In genomic region chr3:105860649-105861048, GRCh38 we compare ENCODE assay signal across 15 cellular contexts.
"Had no signal": no experiment of that assay in that cellular context is flagged by ENCODE, and none has a peak within 500 bp of the region (broad histone marks: within the 10 kb centered on the region; RNA-seq: fewer than 3 reads in every experiment).

No MANE protein-coding gene starts in this region.

- H3K27me3 ChIP-seq: colonic mucosa, testis had no signal

- H3K4me1 ChIP-seq: colonic mucosa, testis had no signal

- ATAC-seq: activated T-cell treated with anti-CD3 and anti-CD28 coated beads, Interleukin-2, amount 50 U/mL, for 4 hours; natural killer cell treated with Interleukin-12 subunit alpha and Interleukin-12 subunit beta and Interleukin-15 and Interleukin-18, amount 100 ng/mL, for 72 hours; sciatic nerve had no signal

- H3K27ac Mint-ChIP-seq: activated naive CD8-positive, alpha-beta T cell treated with anti-CD3 and anti-CD28 coated beads for 36 hours; natural killer cell treated with Interleukin-12 subunit alpha and Interleukin-12 subunit beta and Interleukin-15 and Interleukin-18, amount 100 ng/mL, for 72 hours; progenitor cell of endocrine pancreas had no signal

- DNase-seq: activated CD4-positive, alpha-beta T cell treated with anti-CD3 and anti-CD28 coated beads, Interleukin-2, amount 50 U/mL, for 4 hours; activated CD4-positive, CD25-positive, alpha-beta regulatory T cell treated with anti-CD3 and anti-CD28 coated beads, Interleukin-2, amount 50 U/mL, for 72 hours; activated effector memory CD4-positive, alpha-beta T cell treated with anti-CD3 and anti-CD28 coated beads, Interleukin-2, amount 50 U/mL, for 16 hours; activated naive CD8-positive, alpha-beta T cell treated with anti-CD3 and anti-CD28 coated beads for 36 hours; activated T-cell treated with anti-CD3 and anti-CD28 coated beads, Interleukin-2, amount 50 U/mL, for 4 hours; colonic mucosa; effector CD4-positive, alpha-beta T cell; left colon; nucleus accumbens; stimulated activated CD4-positive, alpha-beta T cell treated with anti-CD3 and anti-CD28 coated beads, Interleukin-2, amount 100 ng/mL, for 48 hours; stimulated activated naive CD4-positive, alpha-beta T cell treated with Interleukin-2 at 50 U/mL for 16 hours; testis had no signal

- H3K4me3 Mint-ChIP-seq: activated naive CD8-positive, alpha-beta T cell treated with anti-CD3 and anti-CD28 coated beads for 36 hours; activated T-cell treated with anti-CD3 and anti-CD28 coated beads, Interleukin-2, amount 50 U/mL, for 4 hours; natural killer cell treated with Interleukin-12 subunit alpha and Interleukin-12 subunit beta and Interleukin-15 and Interleukin-18, amount 100 ng/mL, for 72 hours had no signal

- H3K36me3 ChIP-seq: colonic mucosa had no signal

- H3K9me3 Mint-ChIP-seq: activated T-cell treated with anti-CD3 and anti-CD28 coated beads, Interleukin-2, amount 50 U/mL, for 4 hours; natural killer cell treated with Interleukin-12 subunit alpha and Interleukin-12 subunit beta and Interleukin-15 and Interleukin-18, amount 100 ng/mL, for 72 hours had no signal

- H3K27me3 Mint-ChIP-seq: activated naive CD8-positive, alpha-beta T cell treated with anti-CD3 and anti-CD28 coated beads for 36 hours; natural killer cell treated with Interleukin-12 subunit alpha and Interleukin-12 subunit beta and Interleukin-15 and Interleukin-18, amount 100 ng/mL, for 72 hours; progenitor cell of endocrine pancreas had no signal

- H3K4me3 ChIP-seq: colonic mucosa, testis had no signal

- H3K9me3 ChIP-seq: colonic mucosa, testis had no signal

- H3K27ac ChIP-seq: colonic mucosa had no signal
